In genomic region chr3:23329471-23329870, GRCh38 we compare ENCODE assay signal across 28 cellular contexts.
"Had no signal": no experiment of that assay in that cellular context is flagged by ENCODE, and none has a peak within 500 bp of the region (broad histone marks: within the 10 kb centered on the region; RNA-seq: fewer than 3 reads in every experiment).

No MANE protein-coding gene starts in this region.

- H3K4me1 ChIP-seq: colonic mucosa had no signal

- FAIRE-seq: colon, endometrium, endothelial cell of umbilical vein, frontal cortex had no signal

- H3K27ac Mint-ChIP-seq: dendritic cell treated with granulocyte-macrophage colony-stimulating factor and Interleukin-4, amounts not matched to agents 40 ng/mL and 50 ng/mL, for 4 days; effector memory CD8-positive, alpha-beta T cell; endodermal cell had no signal

- H3K4me3 Mint-ChIP-seq: dendritic cell treated with granulocyte-macrophage colony-stimulating factor and Interleukin-4, amounts not matched to agents 40 ng/mL and 50 ng/mL, for 4 days; effector memory CD8-positive, alpha-beta T cell; endodermal cell had no signal

- H3K9me3 Mint-ChIP-seq: dendritic cell treated with granulocyte-macrophage colony-stimulating factor and Interleukin-4, amounts not matched to agents 40 ng/mL and 50 ng/mL, for 4 days; effector memory CD8-positive, alpha-beta T cell had no signal

- ATAC-seq: effector memory CD8-positive, alpha-beta T cell; esophagus mucosa; foreskin keratinocyte; gastroesophageal sphincter; heart left ventricle; heart right ventricle had no signal

- H3K27me3 Mint-ChIP-seq: dendritic cell treated with granulocyte-macrophage colony-stimulating factor and Interleukin-4, amounts not matched to agents 40 ng/mL and 50 ng/mL, for 4 days had no signal

- H3K36me3 ChIP-seq: colonic mucosa, esophagus muscularis mucosa, esophagus squamous epithelium, gastrocnemius medialis, gastroesophageal sphincter, heart left ventricle, heart right ventricle had no signal

- H3K27me3 ChIP-seq: colonic mucosa, dorsolateral prefrontal cortex, esophagus muscularis mucosa, esophagus squamous epithelium, foreskin keratinocyte, gastrocnemius medialis, gastroesophageal sphincter, heart left ventricle, heart right ventricle had no signal

- DNase-seq: colonic mucosa; cortex of kidney; dermis blood vessel endothelial cell; dorsolateral prefrontal cortex; effector CD4-positive, alpha-beta T cell; effector CD8-positive, alpha-beta T cell; effector memory CD4-positive, alpha-beta T cell; effector memory CD8-positive, alpha-beta T cell; endodermal cell; erythroblast; esophagus squamous epithelium; foreskin fibroblast; foreskin keratinocyte; foreskin melanocyte; gastrocnemius medialis; glutamatergic neuron; heart left ventricle; heart right ventricle had no signal

- H3K9me3 ChIP-seq: colonic mucosa, esophagus muscularis mucosa, esophagus squamous epithelium, gastrocnemius medialis, gastroesophageal sphincter, heart left ventricle, heart right ventricle had no signal

- H3K4me3 ChIP-seq: colonic mucosa, coronary artery, dorsolateral prefrontal cortex, esophagus muscularis mucosa, esophagus squamous epithelium, gastrocnemius medialis, gastroesophageal sphincter, heart left ventricle, heart right ventricle had no signal

- H3K27ac ChIP-seq: colonic mucosa, coronary artery, dorsolateral prefrontal cortex, epithelial cell of prostate, esophagus muscularis mucosa, esophagus squamous epithelium, foreskin keratinocyte, gastrocnemius medialis, gastroesophageal sphincter, heart left ventricle, heart right ventricle had no signal
